1 cellular context compared by ENCODE assay signal in the genomic region with DNA sequence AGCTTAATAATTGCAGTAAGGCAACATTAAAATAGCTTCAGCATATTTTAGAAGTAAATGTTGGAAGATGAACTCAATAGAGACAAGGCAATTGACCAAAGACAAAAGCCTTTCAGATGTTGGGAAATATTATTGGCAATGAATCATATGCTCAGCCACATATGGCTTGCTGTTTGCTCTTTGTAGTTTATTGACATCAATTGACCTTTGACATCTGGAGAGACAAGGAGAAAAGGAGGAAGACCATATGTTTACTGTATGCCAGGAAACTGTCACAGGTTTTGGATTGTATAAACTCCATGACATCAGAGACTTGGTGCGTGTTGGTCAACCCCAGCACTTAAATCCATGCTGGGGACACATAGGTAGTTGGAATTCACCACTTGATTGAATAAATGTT.
A peak's percentile ranks its signal among the peaks of the same experiment; 100 is the strongest.
TF ChIP-seq lines count a peak whose summit lies in the region.

No MANE protein-coding gene starts in this region.

TF ChIP-seq in HepG2, 621 proteins besides CTCF, POLR2A, EP300 and RAD21 (continued from another document):
- TF ChIP-seq, protein P1, sequence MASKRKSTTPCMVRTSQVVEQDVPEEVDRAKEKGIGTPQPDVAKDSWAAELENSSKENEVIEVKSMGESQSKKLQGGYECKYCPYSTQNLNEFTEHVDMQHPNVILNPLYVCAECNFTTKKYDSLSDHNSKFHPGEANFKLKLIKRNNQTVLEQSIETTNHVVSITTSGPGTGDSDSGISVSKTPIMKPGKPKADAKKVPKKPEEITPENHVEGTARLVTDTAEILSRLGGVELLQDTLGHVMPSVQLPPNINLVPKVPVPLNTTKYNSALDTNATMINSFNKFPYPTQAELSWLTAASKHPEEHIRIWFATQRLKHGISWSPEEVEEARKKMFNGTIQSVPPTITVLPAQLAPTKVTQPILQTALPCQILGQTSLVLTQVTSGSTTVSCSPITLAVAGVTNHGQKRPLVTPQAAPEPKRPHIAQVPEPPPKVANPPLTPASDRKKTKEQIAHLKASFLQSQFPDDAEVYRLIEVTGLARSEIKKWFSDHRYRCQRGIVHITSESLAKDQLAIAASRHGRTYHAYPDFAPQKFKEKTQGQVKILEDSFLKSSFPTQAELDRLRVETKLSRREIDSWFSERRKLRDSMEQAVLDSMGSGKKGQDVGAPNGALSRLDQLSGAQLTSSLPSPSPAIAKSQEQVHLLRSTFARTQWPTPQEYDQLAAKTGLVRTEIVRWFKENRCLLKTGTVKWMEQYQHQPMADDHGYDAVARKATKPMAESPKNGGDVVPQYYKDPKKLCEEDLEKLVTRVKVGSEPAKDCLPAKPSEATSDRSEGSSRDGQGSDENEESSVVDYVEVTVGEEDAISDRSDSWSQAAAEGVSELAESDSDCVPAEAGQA (IDR thresholded peaks at IDR 0.05; ENCODE audit: low read depth) = 0 out of 2 replicates have a peak, but pooled peaks have one; percentile 39
- TF ChIP-seq, protein P1 (CRISPR knock-in tag; IDR thresholded peaks at IDR 0.05; ENCODE audit: borderline replicate concordance) = no peak
- TF ChIP-seq EEA1 (CRISPR knock-in tag; IDR thresholded peaks at IDR 0.05; ENCODE audit: borderline replicate concordance) = no peak
- TF ChIP-seq NFE2L1 (CRISPR knock-in tag; IDR thresholded peaks at IDR 0.05; ENCODE audit: borderline replicate concordance) = no peak
- TF ChIP-seq ZNF841 (CRISPR knock-in tag; IDR thresholded peaks at IDR 0.05; ENCODE audit: borderline replicate concordance) = no peak
- TF ChIP-seq HNF4A (CRISPR knock-in tag; IDR thresholded peaks at IDR 0.05) = no peak
- TF ChIP-seq ZBTB43 (CRISPR knock-in tag; conservative IDR thresholded peaks at IDR 0.05) = no peak
- TF ChIP-seq ZNF414 (CRISPR knock-in tag; IDR thresholded peaks at IDR 0.05) = no peak
